ENCODE assay signal across 8 cellular contexts in genomic region chr15:73951044-73951561, GRCh38. TPM values are rescaled to one million over a fixed set of nuclear protein-coding genes. Genes with fewer than 3 reads are reported as not detected.
DNase-seq lines count a peak whose midpoint lies in the region; ATAC-seq and TF ChIP-seq lines count a peak whose summit lies in the region.

No MANE protein-coding gene starts in this region.

- peaks cover 13% of the 10 kb centered on the region for H3K4me1 Mint-ChIP-seq in T-helper 17 cell
- peaks cover 12% of the 10 kb centered on the region for H3K4me1 Mint-ChIP-seq in type B pancreatic cell (ENCODE audit: unreplicated experiment)

- TF ChIP-seq POLR2A in heart left ventricle (IDR thresholded peaks at IDR 0.05) = no peak

- peak; percentile 91 for ATAC-seq in T-helper 17 cell
- peak; percentile 91 to 97 (median 93) for ATAC-seq in heart left ventricle

- no peaks in the 10 kb centered on the region for H3K27me3 ChIP-seq in heart left ventricle

- H3K36me3 ChIP-seq in heart left ventricle = peaks cover 0 to 47% (median 27%) of the 10 kb centered on the region in 9 donors

- H3K27ac ChIP-seq in heart left ventricle = peak overlapping the region; percentile 84 to 98 (median 93)

- H3K36me3 Mint-ChIP-seq in T-helper 17 cell (ENCODE audit: low read depth) (peaks cover 2% of the 10 kb centered on the region), type B pancreatic cell (no peaks in the 10 kb centered on the region)

- no peaks in the 10 kb centered on the region for H3K27me3 Mint-ChIP-seq in T-helper 17 cell
- H3K27me3 Mint-ChIP-seq in type B pancreatic cell = no peaks in the 10 kb centered on the region

- TF ChIP-seq CTCF in heart left ventricle (IDR thresholded peaks at IDR 0.05) = peak; percentile 76 to 94 (median 88)
- TF ChIP-seq CTCF in type B pancreatic cell (conservative IDR thresholded peaks at IDR 0.05) = peak; percentile 82

- H3K4me3 Mint-ChIP-seq in T-helper 17 cell (no peak overlapping the region), type B pancreatic cell (peak overlapping the region; percentile 50)

- no peaks in the 10 kb centered on the region for H3K9me3 Mint-ChIP-seq in type B pancreatic cell

- peak overlapping the region; percentile 60 for H3K27ac Mint-ChIP-seq in T-helper 17 cell
- H3K27ac Mint-ChIP-seq in type B pancreatic cell = peak overlapping the region; percentile 68

- H3K4me3 ChIP-seq in heart left ventricle = no peak overlapping the region

- DNase-seq in NCI-H2107 treated with DMSO at 0.1 percent for 48 hours (lab: John Stamatoyannopoulos, UW; ENCODE audit: unreplicated experiment) = peak; percentile 2
- DNase-seq in NCI-H2107 (lab: John Stamatoyannopoulos, UW) = no peak
- peak; percentile 76 for DNase-seq in NAMALWA (ENCODE audit: low spot score)
- peak; percentile 52 to 55 (median 55) for DNase-seq in T-helper 17 cell
- DNase-seq in amniotic stem cell (lab: John Stamatoyannopoulos, UW) = peak; percentile 74
- DNase-seq in heart left ventricle = peak; percentile 93 to 97 (median 95)
- peak; percentile 98 for DNase-seq in posterior vena cava (ENCODE audit: low spot score)
- DNase-seq in type B pancreatic cell (ENCODE audit: extremely low spot score, unreplicated experiment) = peak; percentile 86

- peaks cover 9 to 43% (median 32%) of the 10 kb centered on the region in 12 donors for H3K4me1 ChIP-seq in heart left ventricle

- H3K9me3 ChIP-seq in T-helper 17 cell (ENCODE audit: control insufficient read depth, low read length, poor library complexity, severe bottlenecking) (no peaks in the 10 kb centered on the region), heart left ventricle (no peaks in the 10 kb centered on the region)

- 2 to 4% (median 3%) methylated on average over 11 to 14 of the region's 14 CpGs for WGBS in heart left ventricle, 4 donors

- intact Hi-C loops in heart left ventricle (cut with DNase I) (loop anchor here in 5 of 10 donors (1.0 to 10.0 kb wide), 4 partner anchors 13 to 56 kb away; no protein-coding TSS in a partner anchor), posterior vena cava (cut with DNase I) (loop anchor here in 1 of 2 donors (10.0 kb wide), 1 partner anchor 76 kb away; the partner anchor contains the start of gene TBC1D21)

RNA-seq across cellular contexts. Expression of gene LOXL1, which starts 24.8 kb away (rescaled TPM):
- total RNA-seq in T-helper 17 cell = 1 to 10 TPM; 2.9 to 8.4 TPM
- 10 to 100 TPM; 20.7 to 79.5 (median 30.4) TPM for total RNA-seq in heart left ventricle
- polyA plus RNA-seq in heart left ventricle = 10 to 100 TPM; 28.8 to 36.1 TPM
- total RNA-seq in posterior vena cava = 100 to 1,000 TPM in 1 of 2 donors, 10 to 100 TPM in 1; 94.6 to 110 TPM
- total RNA-seq in type B pancreatic cell (ENCODE audit: low replicate concordance) = 10.3 and 25.1 TPM in 2 replicates

RNA-seq across cellular contexts. Expression of gene STOML1, which starts 41.0 kb away (rescaled TPM):
- total RNA-seq in T-helper 17 cell = 1 to 10 TPM; 3.7 to 5.6 TPM
- 10 to 100 TPM; 25.0 to 41.1 (median 27.4) TPM for total RNA-seq in heart left ventricle
- 10 to 100 TPM; 27.7 to 38.9 TPM for polyA plus RNA-seq in heart left ventricle
- 10 to 100 TPM; 17.3 to 20.1 TPM for total RNA-seq in posterior vena cava
- 10.4 and 10.8 TPM in 2 replicates for total RNA-seq in type B pancreatic cell (ENCODE audit: low replicate concordance)

RNA-seq across cellular contexts. Expression of gene PML, which starts 43.4 kb away (rescaled TPM):
- total RNA-seq in T-helper 17 cell (10 to 100 TPM; 47.6 to 52.6 TPM), heart left ventricle (10 to 100 TPM; 18.4 to 68.7 (median 28.0) TPM), posterior vena cava (10 to 100 TPM; 49.2 to 50.7 TPM), type B pancreatic cell (ENCODE audit: low replicate concordance) (28.7 and 29.8 TPM in 2 replicates)
- 10 to 100 TPM; 17.0 to 20.8 TPM for polyA plus RNA-seq in heart left ventricle
